In genomic region chr5:145222622-145223021, GRCh38 we compare ENCODE assay signal across 34 cellular contexts.
"Had no signal": no experiment of that assay in that cellular context is flagged by ENCODE, and none has a peak within 500 bp of the region (broad histone marks: within the 10 kb centered on the region; RNA-seq: fewer than 3 reads in every experiment).

No MANE protein-coding gene starts in this region.

- H3K4me1 ChIP-seq: adrenal gland, ascending aorta, breast epithelium had no signal

- H3K9me3 ChIP-seq: adrenal gland, ascending aorta, body of pancreas, breast epithelium had no signal

- H3K4me3 ChIP-seq: adrenal gland, ascending aorta, body of pancreas, breast epithelium, cardiac muscle cell had no signal

- FAIRE-seq: astrocyte, bronchial epithelial cell had no signal

- DNase-seq: activated effector memory CD4-positive, alpha-beta T cell treated with anti-CD3 and anti-CD28 coated beads, Interleukin-2, amount 50 U/mL, for 16 hours; activated effector memory CD4-positive, alpha-beta T cell treated with Interleukin-2 at 50 U/mL for 16 hours; activated gamma-delta T cell; activated gamma-delta T cell treated with Interleukin-2 at 50 U/mL for 16 hours; activated naive CD4-positive, alpha-beta T cell; activated naive CD4-positive, alpha-beta T cell treated with anti-CD3 and anti-CD28 coated beads for 36 hours; activated naive CD4-positive, alpha-beta T cell treated with anti-CD3 and anti-CD28 coated beads, Interleukin-2, amount 10 ng/mL, durations not matched to agents 7 days and 5 days; activated naive CD4-positive, alpha-beta T cell treated with anti-CD3 and anti-CD28 coated beads, Interleukin-2, amount 50 U/mL, for 16 hours; activated naive CD4-positive, alpha-beta T cell treated with Interleukin-2 at 50 U/mL for 16 hours; activated naive CD8-positive, alpha-beta T cell treated with anti-CD3 and anti-CD28 coated beads for 36 hours; activated naive CD8-positive, alpha-beta T cell treated with anti-CD3 and anti-CD28 coated beads, Interleukin-2, amount 10 ng/mL, durations not matched to agents 7 days and 5 days; activated naive CD8-positive, alpha-beta T cell treated with anti-CD3 and anti-CD28 coated beads, Interleukin-2, amount 50 U/mL, for 24 hours; activated T-cell treated with anti-CD3 and anti-CD28 coated beads, Interleukin-2, amount 50 U/mL, for 1 hour; activated T-cell treated with anti-CD3 and anti-CD28 coated beads, Interleukin-2, amount 50 U/mL, for 24 hours; activated T-cell treated with anti-CD3 and anti-CD28 coated beads, Interleukin-2, amount 50 U/mL, for 4 hours; activated T-cell treated with anti-CD3 and anti-CD28 coated beads, Interleukin-2, amount 50 U/mL, for 48 hours; activated T-cell treated with anti-CD3 and anti-CD28 coated beads, Interleukin-2, amount 50 U/mL, for 72 hours; adrenal gland; amniotic stem cell; amygdala; anterior cingulate cortex; aorta; body of pancreas; brain microvascular endothelial cell; caudate nucleus; central memory CD4-positive, alpha-beta T cell; cerebellar nuclear complex had no signal

- H3K27me3 ChIP-seq: adrenal gland, ascending aorta, body of pancreas, brain microvascular endothelial cell, breast epithelium, cardiac muscle cell had no signal

- H3K27ac ChIP-seq: adrenal gland, ascending aorta, body of pancreas, brain microvascular endothelial cell, breast epithelium, cardiac muscle cell had no signal

- H3K36me3 ChIP-seq: adrenal gland, ascending aorta, brain microvascular endothelial cell, breast epithelium, cardiac muscle cell had no signal

- ATAC-seq: activated naive CD4-positive, alpha-beta T cell treated with anti-CD3 and anti-CD28 coated beads, Interleukin-2, amount 50 U/mL, for 72 hours; activated naive CD8-positive, alpha-beta T cell treated with anti-CD3 and anti-CD28 coated beads, Interleukin-2, amount 50 U/mL, for 24 hours; activated T-cell treated with anti-CD3 and anti-CD28 coated beads, Interleukin-2, amount 50 U/mL, for 4 hours; activated T-cell treated with anti-CD3 and anti-CD28 coated beads, Interleukin-2, amount 50 U/mL, for 72 hours; activated T-helper 17 cell treated with anti-CD3 and anti-CD28 coated beads, Interleukin-2, amount 50 U/mL, for 72 hours; body of pancreas had no signal
